19 cellular contexts compared by ENCODE assay signal in the genomic region with DNA sequence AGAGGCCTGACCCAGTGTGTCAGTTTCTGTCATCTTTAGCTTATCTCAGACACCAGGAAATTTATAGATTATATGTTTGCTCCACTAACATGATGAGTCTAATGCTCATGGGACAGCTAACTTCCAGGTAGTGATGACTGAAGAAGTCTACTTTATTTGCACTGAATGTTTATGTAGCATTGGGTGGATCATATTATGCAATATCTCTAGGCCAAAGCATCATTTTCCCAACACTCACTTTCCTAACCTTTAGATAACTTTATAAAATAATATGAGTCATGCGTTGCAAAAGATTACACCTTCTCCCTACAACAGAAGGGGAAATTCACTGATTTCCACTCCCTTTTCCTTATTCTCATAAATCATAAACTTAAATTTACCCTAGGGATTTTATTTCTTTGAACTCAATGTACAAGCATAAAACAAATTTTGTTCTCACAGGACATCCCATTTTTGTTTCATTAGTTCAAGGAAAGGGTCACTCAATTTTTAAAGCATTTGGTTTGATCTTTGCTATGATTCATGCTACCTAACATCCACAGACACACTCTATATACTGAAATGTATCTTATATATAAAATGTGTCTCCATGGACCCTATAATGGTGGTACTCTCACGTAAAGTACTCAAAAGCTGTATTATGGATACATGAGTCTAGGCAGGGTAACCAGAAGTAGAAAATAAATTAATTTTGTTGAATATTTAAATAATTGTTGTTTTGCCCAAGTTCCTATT.
DNase-seq lines count a peak whose midpoint lies in the region; ATAC-seq and TF ChIP-seq lines count a peak whose summit lies in the region.
"Had no signal": no experiment of that assay in that cellular context is flagged by ENCODE, and none has a peak within 500 bp of the region (broad histone marks: within the 10 kb centered on the region; RNA-seq: fewer than 3 reads in every experiment).

No MANE protein-coding gene starts in this region.

- H3K27ac ChIP-seq in BLaER1, result no peak overlapping the region

- H3K4me3 ChIP-seq in BLaER1, result no peak overlapping the region
- no peak overlapping the region for H3K4me3 ChIP-seq in epithelial cell of esophagus (ENCODE audit: low read length)
- no peak overlapping the region for H3K4me3 ChIP-seq in mucosa of descending colon

- H3K27me3 Mint-ChIP-seq in T-helper 17 cell, result no peaks in the 10 kb centered on the region

- ATAC-seq in mucosa of descending colon, result peak; percentile 94
- no peak for ATAC-seq in T-helper 17 cell

- no peak overlapping the region for H3K27ac Mint-ChIP-seq in T-helper 17 cell
- H3K27ac Mint-ChIP-seq: CD14-positive monocyte had no signal

- peak overlapping the region; percentile 27; the same call in 1 of the 2 replicates for H3K4me2 ChIP-seq in BLaER1
- H3K4me2 ChIP-seq: SK-N-SH had no signal

- peak; percentile 92 for DNase-seq in NCI-H460 (ENCODE audit: extremely low read depth, low read depth)
- peak; percentile 76 for DNase-seq in epithelial cell of esophagus (ENCODE audit: low read depth)
- no peak for DNase-seq in mucosa of descending colon
- DNase-seq in T-helper 17 cell, result no peak
- DNase-seq in HK-2 (ENCODE audit: unreplicated experiment), result no peak
- no peak for DNase-seq in DMS 273 treated with DMSO at 0.1 percent for 48 hours (lab: John Stamatoyannopoulos, UW)
- DNase-seq: DMS79, KBM-7, NCI-H1092, NCI-H1436 treated with DMSO at 0.1 percent for 48 hours, NCI-H1930, NCI-H345, NCI-H524 treated with DMSO at 0.1 percent for 48 hours, OCI-M1, RPMI8226, SIG-M5, SK-N-SH had no signal

- H4K20me1 ChIP-seq in BLaER1, result no peaks in the 10 kb centered on the region

- no peak for TF ChIP-seq CTCF in epithelial cell of esophagus (IDR thresholded peaks at IDR 0.05; ENCODE audit: insufficient read depth, low read depth, low read length, missing control alignments)
- TF ChIP-seq CTCF in mucosa of descending colon (IDR thresholded peaks at IDR 0.05), result no peak

- H3K4me3 Mint-ChIP-seq in T-helper 17 cell, result no peak overlapping the region
- H3K4me3 Mint-ChIP-seq: CD14-positive monocyte had no signal

- no peaks in the 10 kb centered on the region for H3K4me1 Mint-ChIP-seq in T-helper 17 cell
- H3K4me1 Mint-ChIP-seq: CD14-positive monocyte had no signal

- H3K9me3 ChIP-seq in BLaER1, result peaks cover 10% of the 10 kb centered on the region; the same call in 1 of the 2 replicates
- no peaks in the 10 kb centered on the region for H3K9me3 ChIP-seq in mucosa of descending colon
- H3K9me3 ChIP-seq in T-helper 17 cell (ENCODE audit: control insufficient read depth, low read length, poor library complexity, severe bottlenecking), result no peaks in the 10 kb centered on the region
- H3K9me3 ChIP-seq: SK-N-SH had no signal

- intact Hi-C loops in mucosa of descending colon (cut with DNase I, micrococcal nuclease), result no loop called here

- H3K27me3 ChIP-seq in BLaER1, result no peaks in the 10 kb centered on the region

- no peaks in the 10 kb centered on the region for H3K36me3 Mint-ChIP-seq in T-helper 17 cell (ENCODE audit: low read depth)
- H3K36me3 Mint-ChIP-seq: CD14-positive monocyte had no signal

- H3K36me3 ChIP-seq in BLaER1 (no peaks in the 10 kb centered on the region), mucosa of descending colon (ENCODE audit: low read depth) (no peaks in the 10 kb centered on the region)

- H3K9ac ChIP-seq in BLaER1, result no peak overlapping the region
- H3K9ac ChIP-seq: SK-N-SH had no signal

- peaks cover 74% of the 10 kb centered on the region for H3K4me1 ChIP-seq in BLaER1
- no peaks in the 10 kb centered on the region for H3K4me1 ChIP-seq in mucosa of descending colon (ENCODE audit: low read depth)

Comparison
In these comparisons a context has a peak if more than half of its experiments do, and no peak if none do; other contexts are left out.
1. DNase-seq: peak in NCI-H460 (single experiment) and epithelial cell of esophagus (single experiment); none in mucosa of descending colon (0 of 3), T-helper 17 cell (0 of 3), HK-2 (single experiment) and DMS 273 treated with DMSO at 0.1 percent for 48 hours (single experiment).